ENCODE assay signal across 30 cellular contexts in genomic region chr10:22159979-22160378, GRCh38. TPM values are rescaled to one million over a fixed set of nuclear protein-coding genes. Genes with fewer than 3 reads are reported as not detected.
"Had no signal": no experiment of that assay in that cellular context is flagged by ENCODE, and none has a peak within 500 bp of the region (broad histone marks: within the 10 kb centered on the region; RNA-seq: fewer than 3 reads in every experiment).

No MANE protein-coding gene starts in this region.

- H3K27ac ChIP-seq: brain microvascular endothelial cell, cardiac muscle cell, PC-9, SK-N-MC had no signal

- H3K27ac Mint-ChIP-seq: activated CD8-positive, alpha-beta memory T cell treated with anti-CD3 and anti-CD28 coated beads, Interleukin-2, amount 10 ng/mL, durations not matched to agents 7 days and 5 days; activated naive CD8-positive, alpha-beta T cell; activated T-helper 1 cell treated with anti-CD3 and anti-CD28 coated beads, Interleukin-12 subunit alpha, Interleukin-12 subunit beta, Interleukin-2, Interleukin-4 antibody, amounts not matched to agents 30 ng/mL and 10 ng/mL and 1 ng/mL, durations not matched to agents 14 hours and 24 hours and 36 hours; WTC11 had no signal

- H3K27me3 ChIP-seq: brain microvascular endothelial cell, cardiac muscle cell had no signal

- H3K36me3 Mint-ChIP-seq: activated CD8-positive, alpha-beta memory T cell treated with anti-CD3 and anti-CD28 coated beads, Interleukin-2, amount 10 ng/mL, durations not matched to agents 7 days and 5 days; activated naive CD8-positive, alpha-beta T cell; WTC11 had no signal

- H3K27me3 Mint-ChIP-seq: activated CD8-positive, alpha-beta memory T cell treated with anti-CD3 and anti-CD28 coated beads, Interleukin-2, amount 10 ng/mL, durations not matched to agents 7 days and 5 days; activated naive CD8-positive, alpha-beta T cell; activated T-cell treated with anti-CD3 and anti-CD28 coated beads, Interleukin-2, amount 50 U/mL, for 24 hours had no signal

- H3K4me3 Mint-ChIP-seq: activated CD8-positive, alpha-beta memory T cell treated with anti-CD3 and anti-CD28 coated beads, Interleukin-2, amount 10 ng/mL, durations not matched to agents 7 days and 5 days; activated T-cell treated with anti-CD3 and anti-CD28 coated beads, Interleukin-2, amount 50 U/mL, for 24 hours; activated T-helper 1 cell treated with anti-CD3 and anti-CD28 coated beads, Interleukin-12 subunit alpha, Interleukin-12 subunit beta, Interleukin-2, Interleukin-4 antibody, amounts not matched to agents 30 ng/mL and 10 ng/mL and 1 ng/mL, durations not matched to agents 14 hours and 24 hours and 36 hours; WTC11 had no signal

- H3K4me3 ChIP-seq: cardiac muscle cell, PC-9, SK-N-MC had no signal

- DNase-seq: activated CD4-positive, alpha-beta T cell treated with anti-CD3 and anti-CD28 coated beads for 48 hours; activated CD4-positive, alpha-beta T cell treated with anti-CD3 and anti-CD28 coated beads, Interleukin-2, amount 50 U/mL, for 4 hours; activated CD4-positive, CD25-positive, alpha-beta regulatory T cell treated with anti-CD3 and anti-CD28 coated beads, Interleukin-2, amount 50 U/mL, for 72 hours; activated CD8-positive, alpha-beta memory T cell treated with anti-CD3 and anti-CD28 coated beads, Interleukin-2, amount 10 ng/mL, durations not matched to agents 7 days and 5 days; activated effector memory CD4-positive, alpha-beta T cell treated with Interleukin-2 at 50 U/mL for 16 hours; activated naive CD4-positive, alpha-beta T cell treated with Interleukin-2 at 50 U/mL for 16 hours; activated T-cell treated with anti-CD3 and anti-CD28 coated beads, Interleukin-2, amount 50 U/mL, for 24 hours; brain microvascular endothelial cell; IMR-90; KG1; MV-4-11; NCI-H1105; NCI-H1436; NCI-H187 treated with DMSO at 0.1 percent for 48 hours; NCI-H2081 treated with DMSO at 0.1 percent for 48 hours; NCI-H2171; NCI-H2227 treated with DMSO at 0.1 percent for 48 hours; NCI-H446 treated with DMSO at 0.1 percent for 48 hours; NCI-H524 treated with DMSO at 0.1 percent for 48 hours; PC-9; T-cell; T-helper 2 cell; T1000 had no signal

- H3K9me3 Mint-ChIP-seq: activated T-cell treated with anti-CD3 and anti-CD28 coated beads, Interleukin-2, amount 50 U/mL, for 24 hours; activated T-helper 1 cell treated with anti-CD3 and anti-CD28 coated beads, Interleukin-12 subunit alpha, Interleukin-12 subunit beta, Interleukin-2, Interleukin-4 antibody, amounts not matched to agents 30 ng/mL and 10 ng/mL and 1 ng/mL, durations not matched to agents 14 hours and 24 hours and 36 hours; T-cell had no signal

- H3K36me3 ChIP-seq: brain microvascular endothelial cell, cardiac muscle cell had no signal

RNA-seq across cellular contexts. Expression of gene EBLN1, which starts 57.8 kb away (rescaled TPM):
- total RNA-seq: activated CD8-positive, alpha-beta memory T cell treated with anti-CD3 and anti-CD28 coated beads, Interleukin-2, amount 10 ng/mL, durations not matched to agents 7 days and 5 days; activated T-helper 1 cell treated with anti-CD3 and anti-CD28 coated beads, Interleukin-12 subunit alpha, Interleukin-12 subunit beta, Interleukin-2, Interleukin-4 antibody, amounts not matched to agents 30 ng/mL and 10 ng/mL and 1 ng/mL, durations not matched to agents 14 hours and 24 hours and 36 hours; cardiac muscle cell; IMR-90; LHCN-M2; MCF 10A; PC-9; T-cell; WTC11 had no signal
- polyA plus RNA-seq: cardiac muscle cell, IMR-90 had no signal
